Comparison of ENCODE assay signal across 1 cellular context in the genomic region with DNA sequence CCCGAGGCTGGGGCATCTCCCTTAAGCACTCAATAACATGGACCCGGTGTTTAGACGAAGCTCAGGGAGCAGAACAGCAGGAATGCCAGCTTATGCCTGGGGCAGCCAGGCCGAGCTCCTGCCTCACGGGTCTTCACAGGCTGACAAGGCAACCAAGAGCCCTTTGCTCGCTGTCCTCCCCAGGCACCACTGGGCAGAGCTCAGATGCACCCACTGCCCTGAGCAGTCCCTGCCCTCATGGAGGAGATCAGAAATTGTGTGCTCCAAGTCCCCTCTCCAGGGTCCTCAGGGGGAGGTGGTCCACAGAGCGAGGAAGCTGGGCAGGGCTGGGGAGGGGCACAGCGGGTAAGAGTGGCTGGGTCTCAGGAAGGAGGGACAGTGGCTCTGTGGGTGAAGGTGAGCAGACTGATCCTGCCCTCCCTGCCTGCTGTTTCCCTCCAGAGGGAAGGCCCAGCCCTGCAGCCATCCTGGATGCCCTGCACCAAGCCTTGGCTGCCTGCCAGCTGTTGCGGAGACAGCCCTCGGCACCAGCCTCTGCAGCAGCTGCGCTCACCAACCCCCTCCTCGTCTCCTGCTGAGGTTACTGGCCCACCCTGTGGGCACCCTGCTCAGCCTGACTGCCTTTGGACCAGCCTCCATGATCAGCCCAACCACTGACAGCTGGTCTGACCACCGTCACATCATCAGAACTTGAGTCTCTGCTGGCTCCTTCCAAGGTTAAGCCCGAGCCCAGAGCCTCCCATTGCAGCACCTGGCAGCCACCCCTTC.
TF ChIP-seq lines count a peak whose summit lies in the region.

No MANE protein-coding gene starts in this region.

TF ChIP-seq in IMR-90, 13 proteins besides CTCF, POLR2A, EP300 and RAD21 (continued from another document):
- TF ChIP-seq USF2 (IDR thresholded peaks at IDR 0.05; ENCODE audit: low read depth, low read length) (no peak), ELK1 (IDR thresholded peaks at IDR 0.05; ENCODE audit: borderline replicate concordance, low read depth, low read length) (no peak)
